10 cellular contexts compared by ENCODE assay signal in genomic region chr3:43907508-43907858, GRCh38.
DNase-seq lines count a peak whose midpoint lies in the region; ATAC-seq and TF ChIP-seq lines count a peak whose summit lies in the region.
"Had no signal": no experiment of that assay in that cellular context is flagged by ENCODE, and none has a peak within 500 bp of the region (broad histone marks: within the 10 kb centered on the region; RNA-seq: fewer than 3 reads in every experiment).

No MANE protein-coding gene starts in this region.

- POLR2A ChIA-PET in GM10248 (lab: Yijun Ruan, JAX): no interaction called here

- no peaks in the 10 kb centered on the region for H3K4me1 ChIP-seq in osteoblast (ENCODE audit: insufficient read depth, low read length)

- H3K4me2 ChIP-seq in osteoblast (ENCODE audit: insufficient read depth, low read length): no peak overlapping the region

- no peaks in the 10 kb centered on the region for H3K9me3 Mint-ChIP-seq in stimulated activated naive CD8-positive, alpha-beta T cell treated with anti-CD3 and anti-CD28 coated beads, Interleukin-15, amount 100 ng/mL, for 72 hours

- H3K79me2 ChIP-seq in osteoblast (ENCODE audit: insufficient read depth, low read length): no peaks in the 10 kb centered on the region

- H3K27ac ChIP-seq in osteoblast (ENCODE audit: low read depth, low read length): no peak overlapping the region

- H3K27me3 Mint-ChIP-seq in stimulated activated naive CD8-positive, alpha-beta T cell treated with anti-CD3 and anti-CD28 coated beads, Interleukin-15, amount 100 ng/mL, for 72 hours: peaks cover 27% of the 10 kb centered on the region

- H3K27me3 ChIP-seq in osteoblast (ENCODE audit: insufficient read depth, low read length): no peaks in the 10 kb centered on the region

- no peaks in the 10 kb centered on the region for H3K4me1 Mint-ChIP-seq in stimulated activated naive CD8-positive, alpha-beta T cell treated with anti-CD3 and anti-CD28 coated beads, Interleukin-15, amount 100 ng/mL, for 72 hours

- no peak overlapping the region for H2AFZ ChIP-seq in osteoblast (ENCODE audit: low read length)

- no peaks in the 10 kb centered on the region for H4K20me1 ChIP-seq in osteoblast (ENCODE audit: insufficient read depth, low read length)

- H3K4me3 Mint-ChIP-seq in stimulated activated naive CD8-positive, alpha-beta T cell treated with anti-CD3 and anti-CD28 coated beads, Interleukin-15, amount 100 ng/mL, for 72 hours: no peak overlapping the region

- peak; percentile 66 for DNase-seq in GM10248 (ENCODE audit: extremely low spot score)
- peak; percentile 95 for DNase-seq in MV-4-11 (lab: John Stamatoyannopoulos, UW)
- no peak for DNase-seq in NCI-H2227 (lab: John Stamatoyannopoulos, UW; ENCODE audit: unreplicated experiment)
- no peak for DNase-seq in NCI-H345 treated with DMSO at 0.1 percent for 48 hours (lab: John Stamatoyannopoulos, UW; ENCODE audit: unreplicated experiment)
- no peak for DNase-seq in stimulated activated naive CD8-positive, alpha-beta T cell treated with anti-CD3 and anti-CD28 coated beads, Interleukin-15, amount 100 ng/mL, for 72 hours
- no peak for DNase-seq in osteoblast (ENCODE audit: insufficient read length, low spot score, missing footprints)
- DNase-seq: ACHN, NCI-H524 had no signal

- CTCF ChIA-PET in GM10248 (lab: Yijun Ruan, JAX): interaction anchor here (0.7 to 1.9 kb wide), 5 partner anchors 10 to 111 kb away, joined by 3 to 12 read pairs (median 3); no protein-coding TSS in a partner anchor

- TF ChIP-seq CTCF in GM10248 (IDR thresholded peaks at IDR 0.05; ENCODE audit: control extremely low read depth, extremely low read depth, low read depth, missing control alignments) (no peak), osteoblast (IDR thresholded peaks at IDR 0.05; ENCODE audit: extremely low read depth, low read depth, low read length) (no peak)

- ATAC-seq in GM19452 (IDR thresholded peaks at IDR 0.05; ENCODE audit: unreplicated experiment) (peak; percentile 90), HG02973 (IDR thresholded peaks at IDR 0.05; ENCODE audit: unreplicated experiment) (peak; percentile 89)
- no peak for ATAC-seq in stimulated activated naive CD8-positive, alpha-beta T cell treated with anti-CD3 and anti-CD28 coated beads, Interleukin-15, amount 100 ng/mL, for 72 hours

- H3K27ac Mint-ChIP-seq in stimulated activated naive CD8-positive, alpha-beta T cell treated with anti-CD3 and anti-CD28 coated beads, Interleukin-15, amount 100 ng/mL, for 72 hours: peak overlapping the region in 1 of 2 donors; percentile 76

- H3K4me3 ChIP-seq in osteoblast (ENCODE audit: insufficient read depth, low read length): no peak overlapping the region

- H3K36me3 ChIP-seq in osteoblast (ENCODE audit: insufficient read depth, low read length): no peaks in the 10 kb centered on the region

- H3K9me3 ChIP-seq in osteoblast (ENCODE audit: low read depth, low read length): no peaks in the 10 kb centered on the region

Comparison
In these comparisons a context has a peak if more than half of its experiments do, and no peak if none do; other contexts are left out.
1. DNase-seq: peak in GM10248 (single experiment) and MV-4-11 (single experiment); none in NCI-H2227 (single experiment), NCI-H345 treated with DMSO at 0.1 percent for 48 hours (single experiment), stimulated activated naive CD8-positive, alpha-beta T cell treated with anti-CD3 and anti-CD28 coated beads, Interleukin-15, amount 100 ng/mL, for 72 hours (0 of 2) and osteoblast (single experiment).